21 cellular contexts compared by ENCODE assay signal in the genomic region with DNA sequence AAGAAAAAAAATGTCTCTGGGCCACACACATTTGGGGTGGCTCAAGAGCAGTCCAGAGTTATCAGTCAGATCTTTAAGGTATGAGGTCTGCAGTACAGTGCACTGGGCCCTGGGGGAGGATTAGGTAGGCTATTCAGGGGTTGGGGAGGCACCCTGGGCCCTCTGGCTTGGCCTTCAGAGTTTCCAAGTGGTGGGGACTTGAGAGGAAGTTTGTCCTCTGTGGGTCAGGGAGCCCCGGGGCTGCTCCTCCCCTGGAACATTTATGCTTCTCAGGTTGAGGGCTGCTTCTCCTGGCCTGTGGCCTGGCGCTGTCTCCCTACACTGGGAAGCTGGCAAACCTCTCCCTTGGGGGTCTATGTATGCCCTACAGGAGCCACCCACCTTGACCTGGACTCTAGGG. TPM values are rescaled to one million over a fixed set of nuclear protein-coding genes. Genes with fewer than 3 reads are reported as not detected.
DNase-seq lines count a peak whose midpoint lies in the region; ATAC-seq, FAIRE-seq and TF ChIP-seq lines count a peak whose summit lies in the region.
"Had no signal": no experiment of that assay in that cellular context is flagged by ENCODE, and none has a peak within 500 bp of the region (broad histone marks: within the 10 kb centered on the region; RNA-seq: fewer than 3 reads in every experiment).

No MANE protein-coding gene starts in this region.

- no CpG with 5 or more reads among the region's 2 CpGs for WGBS in SK-N-SH (ENCODE audit: low lambda C conversion rate)
- WGBS in mesodermal cell (ENCODE audit: insufficient coverage in 2 of 2), 2 experiments: 100% methylated on average over 1 to 2 of the region's 2 CpGs

- H3F3A ChIP-seq in SK-N-SH (replicated peaks; ENCODE audit: insufficient read depth): peaks cover 40% of the 10 kb centered on the region

- TF ChIP-seq CTCF in SK-N-SH (IDR thresholded peaks at IDR 0.05): no peak
- no peak for TF ChIP-seq CTCF in breast epithelium (IDR thresholded peaks at IDR 0.05)
- no peak for TF ChIP-seq CTCF in uterus (IDR thresholded peaks at IDR 0.05)
- no peak for TF ChIP-seq CTCF in right atrium auricular region (IDR thresholded peaks at IDR 0.05)

- H2AFZ ChIP-seq in SK-N-SH (ENCODE audit: low read depth): no peak overlapping the region

- no peak for TF ChIP-seq POLR2A in breast epithelium (IDR thresholded peaks at IDR 0.05)
- no peak for TF ChIP-seq POLR2A in uterus (IDR thresholded peaks at IDR 0.05)
- TF ChIP-seq POLR2A in GM12892 (IDR thresholded peaks at IDR 0.05; ENCODE audit: low read depth, low read length): no peak

- H4K20me1 ChIP-seq in SK-N-SH (ENCODE audit: insufficient read depth): no peaks in the 10 kb centered on the region

- H3K4me1 ChIP-seq in SK-N-SH (ENCODE audit: control insufficient read depth in 1 of 2, insufficient read depth in 2 of 2, low read depth in 1 of 2, low read length in 1 of 2) (peaks cover 66 to 72% of the 10 kb centered on the region in 2 experiments), breast epithelium (peaks cover 12 to 28% of the 10 kb centered on the region in 2 donors), mesodermal cell (ENCODE audit: control insufficient read depth, insufficient read depth, low read length, poor library complexity, severe bottlenecking) (peaks cover 59% of the 10 kb centered on the region), uterus (peaks cover 4 to 22% of the 10 kb centered on the region in 2 donors), right atrium auricular region (peaks cover 0 to 17% of the 10 kb centered on the region in 2 donors)

- peaks cover 81% of the 10 kb centered on the region for H3K79me2 ChIP-seq in SK-N-SH (ENCODE audit: insufficient read depth)

- H3K36me3 ChIP-seq in SK-N-SH (replicated peaks in 1 of 2; ENCODE audit: control insufficient read depth in 1 of 2, insufficient read depth in 2 of 2, low read length in 1 of 2): no peaks in the 10 kb centered on the region
- no peaks in the 10 kb centered on the region for H3K36me3 ChIP-seq in breast epithelium
- H3K36me3 ChIP-seq in mesodermal cell (ENCODE audit: control insufficient read depth, insufficient read depth, low read length): peaks cover 5% of the 10 kb centered on the region
- H3K36me3 ChIP-seq in uterus: no peaks in the 10 kb centered on the region
- no peaks in the 10 kb centered on the region for H3K36me3 ChIP-seq in right atrium auricular region
- H3K36me3 ChIP-seq: ovary, tibial nerve had no signal

- POLR2A ChIA-PET in SK-N-SH (lab: Yijun Ruan, JAX): no interaction called here

- H3K27ac ChIP-seq in SK-N-SH (ENCODE audit: low read depth in 2 of 2, low read length in 1 of 2) (peak overlapping the region; percentile 91 to 99), breast epithelium (peak overlapping the region; percentile 65 to 90), mesodermal cell (ENCODE audit: low read depth, low read length, severe bottlenecking) (peak overlapping the region; percentile 92), uterus (peak overlapping the region; percentile 78 to 86), right atrium auricular region (no peak overlapping the region)
- H3K27ac ChIP-seq: 22Rv1 had no signal

- intact Hi-C loops in breast epithelium (cut with DNase I; ENCODE audit: low total_unique reads): no loop called here
- intact Hi-C loops in uterus (cut with DNase I; ENCODE audit: low total_unique reads): loop anchor here (10.0 kb wide), 1 partner anchor 47 kb away; a partner anchor contains a TSS

- H3K9ac ChIP-seq in SK-N-SH: peak overlapping the region; percentile 87

- no peak for TF ChIP-seq EP300 in SK-N-SH (IDR thresholded peaks at IDR 0.05; ENCODE audit: borderline replicate concordance in 1 of 2, low read depth in 1 of 2, low read length in 1 of 2)

- CTCF ChIA-PET in SK-N-SH (lab: Yijun Ruan, JAX): interaction anchor here (0.9 kb wide), 1 partner anchor 8 kb away, joined by 3 read pairs; no protein-coding TSS in a partner anchor

- peak overlapping the region; percentile 74; the same call in 1 of the 2 replicates for H3K4me2 ChIP-seq in SK-N-SH

- no peak for DNase-seq in SK-N-SH
- DNase-seq in breast epithelium (ENCODE audit: low spot score in 2 of 2): no peak
- no peak for DNase-seq in uterus
- no peak for DNase-seq in right atrium auricular region (ENCODE audit: low spot score)
- DNase-seq in GM12892 (ENCODE audit: insufficient read length): no peak
- DNase-seq: activated CD4-positive, alpha-beta memory T cell treated with anti-CD3 and anti-CD28 coated beads, Interleukin-2, amount 10 ng/mL, durations not matched to agents 7 days and 5 days; activated T-cell treated with anti-CD3 and anti-CD28 coated beads, Interleukin-2, amount 50 U/mL, for 72 hours; effector CD4-positive, alpha-beta T cell; left colon; NCI-H2029 treated with DMSO at 0.1 percent for 48 hours; ovary; SHP77; T-helper 2 cell had no signal

- no peak for FAIRE-seq in GM12892 (lab: Jason Lieb, UNC)
- FAIRE-seq: GM19239 had no signal

- H3K4me3 ChIP-seq in SK-N-SH (ENCODE audit: low read depth in 2 of 2, low read length in 1 of 2) (no peak overlapping the region), breast epithelium (no peak overlapping the region), mesodermal cell (ENCODE audit: extremely low read depth, insufficient read depth, low read length, poor library complexity, severe bottlenecking) (no peak overlapping the region), uterus (no peak overlapping the region), right atrium auricular region (no peak overlapping the region)
- H3K4me3 ChIP-seq: ovary, tibial nerve had no signal

- TF ChIP-seq RAD21 in SK-N-SH (IDR thresholded peaks at IDR 0.05; ENCODE audit: low read length): no peak

- H3K27me3 ChIP-seq in SK-N-SH (ENCODE audit: insufficient read depth): no peaks in the 10 kb centered on the region
- no peaks in the 10 kb centered on the region for H3K27me3 ChIP-seq in breast epithelium
- no peaks in the 10 kb centered on the region for H3K27me3 ChIP-seq in uterus
- H3K27me3 ChIP-seq in right atrium auricular region: no peaks in the 10 kb centered on the region
- H3K27me3 ChIP-seq: ovary had no signal

- H3K9me3 ChIP-seq in SK-N-SH (no peaks in the 10 kb centered on the region), breast epithelium (no peaks in the 10 kb centered on the region), mesodermal cell (ENCODE audit: control insufficient read depth, low read length) (no peaks in the 10 kb centered on the region), uterus (no peaks in the 10 kb centered on the region), right atrium auricular region (no peaks in the 10 kb centered on the region)
- H3K9me3 ChIP-seq: ovary, tibial nerve had no signal

- H3K9me2 ChIP-seq in SK-N-SH: no peaks in the 10 kb centered on the region

- ATAC-seq in SK-N-SH treated with all-trans-retinoic acid at 6 μM for 48 hours (no peak), HG03442 (IDR thresholded peaks at IDR 0.05; ENCODE audit: unreplicated experiment) (no peak)
- ATAC-seq: activated naive CD4-positive, alpha-beta T cell treated with anti-CD3 and anti-CD28 coated beads, Interleukin-2, amount 50 U/mL, for 72 hours; activated T-cell treated with anti-CD3 and anti-CD28 coated beads, Interleukin-2, amount 50 U/mL, for 72 hours; left colon had no signal

TF ChIP-seq in SK-N-SH, 30 proteins besides CTCF, POLR2A, EP300 and RAD21 (continues in another document):
- TF ChIP-seq SMC3 (IDR thresholded peaks at IDR 0.05; ENCODE audit: low read depth, low read length): no peak
- TF ChIP-seq NFIC (IDR thresholded peaks at IDR 0.05; ENCODE audit: borderline replicate concordance): no peak
- no peak for TF ChIP-seq TAF1 (IDR thresholded peaks at IDR 0.05; ENCODE audit: borderline replicate concordance, low read depth, low read length)
- TF ChIP-seq FOSL2 (IDR thresholded peaks at IDR 0.05; ENCODE audit: borderline replicate concordance, low read depth): no peak
- TF ChIP-seq FOXJ3 (CRISPR knock-in tag; IDR thresholded peaks at IDR 0.05): no peak
- no peak for TF ChIP-seq SIN3A (IDR thresholded peaks at IDR 0.05; ENCODE audit: borderline replicate concordance, low read depth, low read length)

TF ChIP-seq in SK-N-SH treated with all-trans-retinoic acid at 6 μM for 48 hours, 23 proteins besides CTCF, POLR2A, EP300 and RAD21 (continues in another document):
- TF ChIP-seq SNAI2 (CRISPR knock-in tag; IDR thresholded peaks at IDR 0.05) (no peak), PPARA (CRISPR knock-in tag; IDR thresholded peaks at IDR 0.05; ENCODE audit: borderline replicate concordance) (no peak)

RNA-seq across cellular contexts. Expression of a gene that starts 46.0 kb away (rescaled TPM):
- 93.7 and 105 TPM in 2 replicates for polyA plus RNA-seq in SK-N-SH (2012; rRNA removed)
- 54.5 and 77.5 TPM in 2 replicates for polyA plus RNA-seq in SK-N-SH (2012; cell fraction: cytosol; rRNA removed)
- 207 and 220 TPM in 2 replicates for polyA plus RNA-seq in SK-N-SH (2012; cell fraction: nucleus; rRNA removed)
- total RNA-seq in breast epithelium: 10 to 100 TPM in 2 of 3 donors, 1 to 10 TPM in 1; 7.0 to 57.1 (median 52.1) TPM
- 160 TPM for polyA plus RNA-seq in mesodermal cell (2013, experiment 1 of 2)
- polyA plus RNA-seq in mesodermal cell (2013, experiment 2 of 2): 129 TPM
- total RNA-seq in uterus: 100 to 1,000 TPM in 3 of 4 donors, 10 to 100 TPM in 1; 53.8 to 247 (median 153) TPM
- total RNA-seq in right atrium auricular region: 10 to 100 TPM in 1 of 2 donors, 1 to 10 TPM in 1; 4.5 to 12.7 TPM
- polyA plus RNA-seq in GM12892 (2012; ENCODE audit: missing spikeins): 0.83 TPM
- polyA plus RNA-seq: IgD-negative memory B cell had no signal

RNA-seq across cellular contexts. Expression of a gene that starts 48.9 kb away (rescaled TPM):
- 31.7 and 33.8 TPM in 2 replicates for polyA plus RNA-seq in SK-N-SH (2012; rRNA removed)
- polyA plus RNA-seq in SK-N-SH (2012; cell fraction: cytosol; rRNA removed): 19.6 and 25.8 TPM in 2 replicates
- 31.2 and 32.7 TPM in 2 replicates for polyA plus RNA-seq in SK-N-SH (2012; cell fraction: nucleus; rRNA removed)
- 10 to 100 TPM; 18.1 to 32.1 (median 28.5) TPM for total RNA-seq in breast epithelium
- polyA plus RNA-seq in mesodermal cell (2013, experiment 1 of 2): 27.6 TPM
- polyA plus RNA-seq in mesodermal cell (2013, experiment 2 of 2): 24.5 TPM
- 100 to 1,000 TPM in 1 of 4 donors, 10 to 100 TPM in 3; 18.2 to 109 (median 36.9) TPM for total RNA-seq in uterus
- total RNA-seq in right atrium auricular region: 100 to 1,000 TPM in 1 of 2 donors, 10 to 100 TPM in 1; 59.4 to 116 TPM
- polyA plus RNA-seq in GM12892 (2012; ENCODE audit: missing spikeins): 19.6 TPM

RNA-seq across cellular contexts. Expression of a gene that starts 59.9 kb away (rescaled TPM):
- polyA plus RNA-seq in SK-N-SH (2012; rRNA removed): 36.8 and 37.7 TPM in 2 replicates
- 13.6 and 15.6 TPM in 2 replicates for polyA plus RNA-seq in SK-N-SH (2012; cell fraction: cytosol; rRNA removed)
- 241 and 294 TPM in 2 replicates for polyA plus RNA-seq in SK-N-SH (2012; cell fraction: nucleus; rRNA removed)
- total RNA-seq in breast epithelium: 10 to 100 TPM; 25.1 to 47.5 (median 43.3) TPM
- 25.5 TPM for polyA plus RNA-seq in mesodermal cell (2013, experiment 1 of 2)
- polyA plus RNA-seq in mesodermal cell (2013, experiment 2 of 2): 23.9 TPM
- total RNA-seq in uterus: 10 to 100 TPM; 31.0 to 52.6 (median 38.8) TPM
- total RNA-seq in right atrium auricular region: 10 to 100 TPM; 11.0 to 16.8 TPM
- polyA plus RNA-seq in GM12892 (2012; ENCODE audit: missing spikeins): 29.6 TPM

Comparison
In these comparisons a context has a peak if more than half of its experiments do, and no peak if none do; other contexts are left out.
1. H3K27ac ChIP-seq: peak in SK-N-SH (2 of 2), breast epithelium (2 of 2), mesodermal cell (single experiment) and uterus (2 of 2); none in right atrium auricular region (0 of 2).